Comparison of ENCODE assay signal across 14 cellular contexts in the genomic region with DNA sequence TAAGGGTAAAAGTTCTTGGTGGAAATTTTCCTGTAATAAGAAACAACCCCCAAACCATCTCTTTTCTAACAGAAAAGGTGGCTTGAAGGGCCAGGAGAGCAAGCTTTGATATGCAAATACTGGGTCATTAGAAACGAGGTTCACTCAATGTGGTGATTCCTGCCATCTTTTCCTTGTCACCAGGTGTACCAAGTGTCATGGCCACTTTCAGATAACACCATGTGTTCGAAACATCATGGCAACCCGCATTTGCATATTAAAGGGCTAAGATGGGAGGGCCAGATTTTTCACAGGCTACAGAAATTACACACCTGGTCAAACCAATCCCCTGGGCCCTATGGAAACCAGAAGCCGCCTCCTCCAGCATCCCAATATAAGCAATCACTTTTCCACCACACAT. TPM values are rescaled to one million over a fixed set of nuclear protein-coding genes. Genes with fewer than 3 reads are reported as not detected.
A peak's percentile ranks its signal among the peaks of the same experiment; 100 is the strongest.
DNase-seq lines count a peak whose midpoint lies in the region; ATAC-seq and TF ChIP-seq lines count a peak whose summit lies in the region.
"Had no signal": no experiment of that assay in that cellular context is flagged by ENCODE, and none has a peak within 500 bp of the region (broad histone marks: within the 10 kb centered on the region; RNA-seq: fewer than 3 reads in every experiment).

No MANE protein-coding gene starts in this region.

- H3K27me3 ChIP-seq in GM23338 (ENCODE audit: insufficient read depth), result no peaks in the 10 kb centered on the region
- H3K27me3 ChIP-seq in esophagus muscularis mucosa, result peaks cover 0 to 24% (median 0%) of the 10 kb centered on the region in 4 donors
- peaks cover 0 to 8% (median 0%) of the 10 kb centered on the region in 9 donors for H3K27me3 ChIP-seq in heart left ventricle

- H2AFZ ChIP-seq in GM23338, result no peak overlapping the region; the same call in 1 of the 2 replicates

- H3K36me3 Mint-ChIP-seq in GM23338 (ENCODE audit: low read depth), result no peaks in the 10 kb centered on the region
- H3K36me3 Mint-ChIP-seq: CD4-positive, alpha-beta memory T cell had no signal

- H3K4me1 ChIP-seq in GM23338 (ENCODE audit: insufficient read depth), result peaks cover 13% of the 10 kb centered on the region
- no peaks in the 10 kb centered on the region for H3K4me1 ChIP-seq in esophagus muscularis mucosa
- H3K4me1 ChIP-seq in heart left ventricle, result no peaks in the 10 kb centered on the region
- H3K4me1 ChIP-seq: BE2C had no signal

- no peak overlapping the region for H3K27ac Mint-ChIP-seq in GM23338
- H3K27ac Mint-ChIP-seq: CD4-positive, alpha-beta memory T cell had no signal

- no peak overlapping the region for H3K4me2 ChIP-seq in GM23338

- TF ChIP-seq POLR2A in esophagus muscularis mucosa (IDR thresholded peaks at IDR 0.05; ENCODE audit: low read depth) (no peak), heart left ventricle (IDR thresholded peaks at IDR 0.05) (no peak)

- H3K27ac ChIP-seq in GM23338 (ENCODE audit: low read depth), result no peak overlapping the region
- H3K27ac ChIP-seq in esophagus muscularis mucosa (replicated peaks in 1 of 4), result no peak overlapping the region
- H3K27ac ChIP-seq in heart left ventricle, result no peak overlapping the region
- H3K27ac ChIP-seq: C4-2B had no signal

- H3K9me3 Mint-ChIP-seq in GM23338, result peaks cover 10% of the 10 kb centered on the region

- H3K4me3 ChIP-seq in GM23338, result no peak overlapping the region
- H3K4me3 ChIP-seq in esophagus muscularis mucosa, result no peak overlapping the region
- H3K4me3 ChIP-seq in heart left ventricle, result no peak overlapping the region

- no peaks in the 10 kb centered on the region for H3K79me2 ChIP-seq in GM23338 (replicated peaks; ENCODE audit: insufficient read depth)

- no peaks in the 10 kb centered on the region for H4K20me1 ChIP-seq in GM23338 (replicated peaks; ENCODE audit: insufficient read depth)

- DNase-seq in NCI-H526 (lab: John Stamatoyannopoulos, UW) (peak; percentile 28 to 67), NCI-H526 treated with DMSO at 0.1 percent for 48 hours (lab: John Stamatoyannopoulos, UW) (no peak), GM23338 (ENCODE audit: low spot score) (peak; percentile 62), NCI-H146 treated with DMSO at 0.1 percent for 48 hours (lab: John Stamatoyannopoulos, UW; ENCODE audit: unreplicated experiment) (peak; percentile 19), esophagus muscularis mucosa (ENCODE audit: extremely low spot score) (peak; percentile 24), heart left ventricle (no peak), middle frontal gyrus (ENCODE audit: extremely low spot score, low spot score) (no peak)
- DNase-seq: BE2C; CD4-positive, alpha-beta memory T cell; DMS79 had no signal

- TF ChIP-seq CTCF in GM23338 (conservative IDR thresholded peaks at IDR 0.05; ENCODE audit: low read depth in 2 of 2) (no peak), esophagus muscularis mucosa (IDR thresholded peaks at IDR 0.05) (no peak), heart left ventricle (IDR thresholded peaks at IDR 0.05) (no peak)

- no peaks in the 10 kb centered on the region for H3K9me3 ChIP-seq in esophagus muscularis mucosa
- no peaks in the 10 kb centered on the region for H3K9me3 ChIP-seq in heart left ventricle
- H3K9me3 ChIP-seq: BE2C had no signal

- peaks cover 13% of the 10 kb centered on the region for H3K4me1 Mint-ChIP-seq in GM23338

- no peaks in the 10 kb centered on the region for H3K9me2 ChIP-seq in GM23338 (ENCODE audit: insufficient read depth)

- WGBS in esophagus muscularis mucosa, result 46% methylated on average over 4 of the region's 4 CpGs
- WGBS in heart left ventricle, 4 donors, result 37 to 42% (median 40%) methylated on average over 4 of the region's 4 CpGs

- H3K27me3 Mint-ChIP-seq in GM23338 (ENCODE audit: insufficient read depth, low read depth, poor library complexity), result no peaks in the 10 kb centered on the region

- H3K36me3 ChIP-seq in GM23338 (ENCODE audit: insufficient read depth) (no peaks in the 10 kb centered on the region), esophagus muscularis mucosa (no peaks in the 10 kb centered on the region), heart left ventricle (no peaks in the 10 kb centered on the region)
- H3K36me3 ChIP-seq: BE2C had no signal

- TF ChIP-seq EP300 in esophagus muscularis mucosa (IDR thresholded peaks at IDR 0.05), result no peak

- ATAC-seq in GM23338 (peak; percentile 69), GM18502 (IDR thresholded peaks at IDR 0.05; ENCODE audit: poor library complexity, unreplicated experiment) (no peak), heart left ventricle (no peak)

- intact Hi-C loops in esophagus muscularis mucosa (cut with DNase I), result loop anchor here (5.0 kb wide), 1 partner anchor 114 kb away; no protein-coding TSS in a partner anchor
- intact Hi-C loops in heart left ventricle (cut with DNase I), result loop anchor here in 8 of 10 donors (2.0 to 5.0 kb wide), 5 partner anchors 114 to 549 kb away; no protein-coding TSS in a partner anchor

- H3K4me3 Mint-ChIP-seq in GM23338, result no peak overlapping the region
- H3K4me3 Mint-ChIP-seq: CD4-positive, alpha-beta memory T cell had no signal

- no peaks in the 10 kb centered on the region for H3F3A ChIP-seq in GM23338 (replicated peaks; ENCODE audit: low read depth)

TF ChIP-seq in GM23338, 12 proteins besides CTCF, POLR2A, EP300 and RAD21 (continues in another document):
- TF ChIP-seq NANOG (IDR thresholded peaks at IDR 0.05; ENCODE audit: borderline replicate concordance) (no peak), POLR2AphosphoS5 (IDR thresholded peaks at IDR 0.05; ENCODE audit: low read depth) (no peak), CREB1 (CRISPR knock-in tag; IDR thresholded peaks at IDR 0.05; ENCODE audit: low read depth) (no peak), ZNF331 (CRISPR knock-in tag; IDR thresholded peaks at IDR 0.05; ENCODE audit: low read depth) (no peak)
- TF ChIP-seq, protein P1, sequence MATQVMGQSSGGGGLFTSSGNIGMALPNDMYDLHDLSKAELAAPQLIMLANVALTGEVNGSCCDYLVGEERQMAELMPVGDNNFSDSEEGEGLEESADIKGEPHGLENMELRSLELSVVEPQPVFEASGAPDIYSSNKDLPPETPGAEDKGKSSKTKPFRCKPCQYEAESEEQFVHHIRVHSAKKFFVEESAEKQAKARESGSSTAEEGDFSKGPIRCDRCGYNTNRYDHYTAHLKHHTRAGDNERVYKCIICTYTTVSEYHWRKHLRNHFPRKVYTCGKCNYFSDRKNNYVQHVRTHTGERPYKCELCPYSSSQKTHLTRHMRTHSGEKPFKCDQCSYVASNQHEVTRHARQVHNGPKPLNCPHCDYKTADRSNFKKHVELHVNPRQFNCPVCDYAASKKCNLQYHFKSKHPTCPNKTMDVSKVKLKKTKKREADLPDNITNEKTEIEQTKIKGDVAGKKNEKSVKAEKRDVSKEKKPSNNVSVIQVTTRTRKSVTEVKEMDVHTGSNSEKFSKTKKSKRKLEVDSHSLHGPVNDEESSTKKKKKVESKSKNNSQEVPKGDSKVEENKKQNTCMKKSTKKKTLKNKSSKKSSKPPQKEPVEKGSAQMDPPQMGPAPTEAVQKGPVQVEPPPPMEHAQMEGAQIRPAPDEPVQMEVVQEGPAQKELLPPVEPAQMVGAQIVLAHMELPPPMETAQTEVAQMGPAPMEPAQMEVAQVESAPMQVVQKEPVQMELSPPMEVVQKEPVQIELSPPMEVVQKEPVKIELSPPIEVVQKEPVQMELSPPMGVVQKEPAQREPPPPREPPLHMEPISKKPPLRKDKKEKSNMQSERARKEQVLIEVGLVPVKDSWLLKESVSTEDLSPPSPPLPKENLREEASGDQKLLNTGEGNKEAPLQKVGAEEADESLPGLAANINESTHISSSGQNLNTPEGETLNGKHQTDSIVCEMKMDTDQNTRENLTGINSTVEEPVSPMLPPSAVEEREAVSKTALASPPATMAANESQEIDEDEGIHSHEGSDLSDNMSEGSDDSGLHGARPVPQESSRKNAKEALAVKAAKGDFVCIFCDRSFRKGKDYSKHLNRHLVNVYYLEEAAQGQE (IDR thresholded peaks at IDR 0.05; ENCODE audit: unreplicated experiment), result no peak

RNA-seq across cellular contexts. Expression of a gene that starts 15.3 kb away (rescaled TPM):
- not detected in 2 replicates for total RNA-seq in GM23338 (2014; rRNA removed; shearing (Covaris generic))
- not detected in 2 replicates for polyA plus RNA-seq in GM23338 (2016; fragmentation: Nextera tagmentation; extraction: Ambion mirVana)
- total RNA-seq in esophagus muscularis mucosa, result not detected
- total RNA-seq in heart left ventricle, result not detected
- not detected for polyA plus RNA-seq in heart left ventricle
- total RNA-seq: CD4-positive, alpha-beta memory T cell; G401 had no signal
- polyA plus RNA-seq: AG04450; CD4-positive, alpha-beta memory T cell had no signal

RNA-seq across cellular contexts. Expression of a gene that starts 33.3 kb away (rescaled TPM):
- not detected in 2 replicates for total RNA-seq in GM23338 (2014; rRNA removed; shearing (Covaris generic))
- polyA plus RNA-seq in GM23338 (2016; fragmentation: Nextera tagmentation; extraction: Ambion mirVana), result not detected in 2 replicates
- not detected for total RNA-seq in esophagus muscularis mucosa
- not detected for total RNA-seq in heart left ventricle
- not detected for polyA plus RNA-seq in heart left ventricle
- total RNA-seq: CD4-positive, alpha-beta memory T cell; G401 had no signal
- polyA plus RNA-seq: AG04450 had no signal

Comparison
In these comparisons a context has a peak if more than half of its experiments do, and no peak if none do; other contexts are left out.
1. DNase-seq: peak in NCI-H526 (2 of 2), GM23338 (single experiment), NCI-H146 treated with DMSO at 0.1 percent for 48 hours (single experiment) and esophagus muscularis mucosa (single experiment); none in NCI-H526 treated with DMSO at 0.1 percent for 48 hours (single experiment), heart left ventricle (0 of 5) and middle frontal gyrus (single experiment).